ENCODE assay signal across 1 cellular context in genomic region chr3:101702726-101703125, GRCh38.
TF ChIP-seq lines count a peak whose summit lies in the region.

No MANE protein-coding gene starts in this region.

TF ChIP-seq in A549, 52 proteins besides CTCF, POLR2A, EP300 and RAD21:
- TF ChIP-seq FOSL2 (IDR thresholded peaks at IDR 0.05) (no peak), FOSL2 (CRISPR knock-in tag; IDR thresholded peaks at IDR 0.05) (no peak)
